ENCODE assay signal across 13 cellular contexts in the genomic region with DNA sequence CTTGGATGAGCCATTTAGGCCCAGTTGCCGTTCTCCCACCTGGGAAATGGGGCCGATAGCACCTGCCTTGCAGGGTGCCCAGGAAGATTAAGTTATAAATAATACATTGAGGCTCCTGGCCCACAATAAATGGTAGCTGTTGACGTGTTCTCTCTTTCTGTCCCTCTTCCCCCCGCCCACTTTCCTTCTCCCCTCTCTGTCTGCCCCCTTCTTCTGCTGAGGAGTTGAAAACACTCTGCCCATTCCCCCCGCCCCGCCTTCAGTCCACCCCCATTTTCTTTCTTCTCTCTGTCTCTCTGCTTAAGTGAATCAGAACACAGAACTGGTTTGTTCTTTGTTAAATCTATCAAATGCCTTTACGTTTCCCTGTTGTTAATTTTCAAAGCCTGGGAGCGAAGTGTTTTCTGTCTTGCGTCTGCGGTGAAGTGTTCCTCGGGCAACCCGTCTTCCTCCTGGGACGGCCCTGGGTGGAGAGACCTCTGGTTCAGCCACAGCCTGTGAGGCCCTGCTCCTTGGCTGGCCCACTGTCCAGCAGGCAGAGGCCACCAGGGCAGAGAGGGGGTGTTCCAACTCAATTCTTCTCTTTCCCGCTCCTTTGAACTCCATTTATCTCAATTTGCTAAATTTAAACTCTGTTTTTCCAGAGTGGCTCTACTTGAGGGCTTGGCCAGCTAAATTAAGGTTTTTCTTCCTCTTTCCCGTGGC. TPM values are rescaled to one million over a fixed set of nuclear protein-coding genes. Genes with fewer than 3 reads are reported as not detected.
DNase-seq lines count a peak whose midpoint lies in the region; ATAC-seq and TF ChIP-seq lines count a peak whose summit lies in the region.
"Had no signal": no experiment of that assay in that cellular context is flagged by ENCODE, and none has a peak within 500 bp of the region (broad histone marks: within the 10 kb centered on the region; RNA-seq: fewer than 3 reads in every experiment).

No MANE protein-coding gene starts in this region.

- no peak for TF ChIP-seq POLR2A in uterus (IDR thresholded peaks at IDR 0.05)

- H3K36me3 Mint-ChIP-seq in nephron progenitor cell (ENCODE audit: low read depth), result no peaks in the 10 kb centered on the region

- no peaks in the 10 kb centered on the region for H3K27me3 ChIP-seq in uterus
- H3K27me3 ChIP-seq in brain microvascular endothelial cell (replicated peaks), result no peaks in the 10 kb centered on the region

- H3K27ac Mint-ChIP-seq in nephron progenitor cell, result peak overlapping the region; percentile 70

- peaks cover 84% of the 10 kb centered on the region for H3K4me1 Mint-ChIP-seq in nephron progenitor cell

- no peaks in the 10 kb centered on the region for H3K9me3 ChIP-seq in uterus

- H3K4me1 ChIP-seq in uterus, result peaks cover 11 to 21% of the 10 kb centered on the region in 2 donors

- peak overlapping the region; percentile 61 for H3K4me3 Mint-ChIP-seq in nephron progenitor cell

- ATAC-seq in GM19351 (IDR thresholded peaks at IDR 0.05; ENCODE audit: unreplicated experiment), result no peak

- H3K27me3 Mint-ChIP-seq in nephron progenitor cell (ENCODE audit: low read depth, poor library complexity), result peaks cover 15% of the 10 kb centered on the region

- intact Hi-C loops in uterus (cut with DNase I; ENCODE audit: low total_unique reads), result no loop called here

- in situ Hi-C loops in brain microvascular endothelial cell (cut with HindIII; ENCODE audit: low pct_ligation_motif_present, low sequenced_read_pairs), result no loop called here

- no peaks in the 10 kb centered on the region for H3K9me3 Mint-ChIP-seq in nephron progenitor cell

- TF ChIP-seq CTCF in nephron progenitor cell (IDR thresholded peaks at IDR 0.05), result no peak
- no peak for TF ChIP-seq CTCF in uterus (IDR thresholded peaks at IDR 0.05)
- no peak for TF ChIP-seq CTCF in brain microvascular endothelial cell (IDR thresholded peaks at IDR 0.05; ENCODE audit: low read depth, low read length, missing control alignments)

- no peaks in the 10 kb centered on the region for H3K36me3 ChIP-seq in uterus
- H3K36me3 ChIP-seq in brain microvascular endothelial cell (replicated peaks), result no peaks in the 10 kb centered on the region

- DNase-seq in stimulated activated CD4-positive, alpha-beta T cell treated with anti-CD3 and anti-CD28 coated beads, Interleukin-2, amount 100 ng/mL, for 4 hours (ENCODE audit: low read depth), result peak; percentile 20
- DNase-seq in stimulated activated CD4-positive, alpha-beta T cell treated with anti-CD3 and anti-CD28 coated beads, Interleukin-1b, Interleukin-23, amount 100 ng/mL, for 48 hours, result no peak
- DNase-seq in caudate nucleus (lab: John Stamatoyannopoulos, UW) (no peak), nephron progenitor cell (peak; percentile 49), uterus (peak in 1 of 2 donors; percentile 34), brain microvascular endothelial cell (no peak), substantia nigra (lab: John Stamatoyannopoulos, UW) (no peak)
- DNase-seq: GF-D8, NCI-H2081 treated with DMSO at 0.1 percent for 48 hours had no signal

- H3K4me3 ChIP-seq in uterus (no peak overlapping the region), brain microvascular endothelial cell (ENCODE audit: low read depth, low read length) (no peak overlapping the region)
- H3K4me3 ChIP-seq: skin epidermis had no signal

- H3K27ac ChIP-seq in caudate nucleus (ENCODE audit: low read depth, low read length) (peak overlapping the region; percentile 44), uterus (peak overlapping the region; percentile 56 to 77), brain microvascular endothelial cell (no peak overlapping the region), substantia nigra (ENCODE audit: low read depth, low read length, poor library complexity, severe bottlenecking) (no peak overlapping the region)
- H3K27ac ChIP-seq: C4-2B, epithelial cell of prostate had no signal

RNA-seq across cellular contexts. Expression of gene SELENON, which starts 29.3 kb away (rescaled TPM):
- total RNA-seq in uterus, result 10 to 100 TPM in 2 of 4 donors, 1 to 10 TPM in 2; 9.0 to 94.0 (median 18.0) TPM

RNA-seq across cellular contexts. Expression of gene MTFR1L, which starts 49.1 kb away (rescaled TPM):
- 100 to 1,000 TPM in 1 of 4 donors, 10 to 100 TPM in 3; 51.5 to 106 (median 63.7) TPM for total RNA-seq in uterus

Comparison
In these comparisons a context has a peak if more than half of its experiments do, and no peak if none do; other contexts are left out.
1. DNase-seq: peak in stimulated activated CD4-positive, alpha-beta T cell treated with anti-CD3 and anti-CD28 coated beads, Interleukin-2, amount 100 ng/mL, for 4 hours (single experiment) and nephron progenitor cell (single experiment); none in stimulated activated CD4-positive, alpha-beta T cell treated with anti-CD3 and anti-CD28 coated beads, Interleukin-1b, Interleukin-23, amount 100 ng/mL, for 48 hours (single experiment), caudate nucleus (0 of 61), brain microvascular endothelial cell (single experiment) and substantia nigra (0 of 49).
2. H3K27ac ChIP-seq: peak in caudate nucleus (single experiment) and uterus (2 of 2); none in brain microvascular endothelial cell (single experiment) and substantia nigra (single experiment).